Comparison of ENCODE assay signal across 1 cellular context in the genomic region with DNA sequence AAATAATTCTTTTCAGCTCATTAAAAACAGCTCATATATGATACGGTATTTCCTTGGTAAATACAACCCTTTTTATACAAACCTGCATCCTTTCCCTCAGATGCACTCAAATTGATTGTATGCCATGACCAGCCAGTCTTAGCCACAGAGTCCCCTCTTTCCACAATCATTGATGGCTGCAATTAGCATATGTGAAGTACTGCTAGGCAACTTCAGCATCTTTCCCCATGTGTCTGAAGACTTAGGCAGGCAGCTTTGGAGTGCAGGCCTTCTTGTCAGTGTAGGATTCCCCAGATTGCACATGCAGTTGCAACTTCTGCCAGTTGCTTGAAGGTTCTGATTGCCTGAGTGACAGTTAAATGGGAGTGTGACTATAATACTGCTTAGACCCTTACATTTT.
TF ChIP-seq lines count a peak whose summit lies in the region.

No MANE protein-coding gene starts in this region.

TF ChIP-seq in HepG2, 621 proteins besides CTCF, POLR2A, EP300 and RAD21:
- TF ChIP-seq ZNF441 (CRISPR knock-in tag; IDR thresholded peaks at IDR 0.05; ENCODE audit: borderline replicate concordance) (no peak), POLR2AphosphoS2 (IDR thresholded peaks at IDR 0.05; ENCODE audit: low read depth, low read length) (no peak), ZNF616 (CRISPR knock-in tag; IDR thresholded peaks at IDR 0.05; ENCODE audit: low read depth) (no peak), CHD4 (IDR thresholded peaks at IDR 0.05; ENCODE audit: borderline replicate concordance, low read length) (no peak), ZNF761 (CRISPR knock-in tag; conservative IDR thresholded peaks at IDR 0.05) (no peak)
- TF ChIP-seq, protein P1, sequence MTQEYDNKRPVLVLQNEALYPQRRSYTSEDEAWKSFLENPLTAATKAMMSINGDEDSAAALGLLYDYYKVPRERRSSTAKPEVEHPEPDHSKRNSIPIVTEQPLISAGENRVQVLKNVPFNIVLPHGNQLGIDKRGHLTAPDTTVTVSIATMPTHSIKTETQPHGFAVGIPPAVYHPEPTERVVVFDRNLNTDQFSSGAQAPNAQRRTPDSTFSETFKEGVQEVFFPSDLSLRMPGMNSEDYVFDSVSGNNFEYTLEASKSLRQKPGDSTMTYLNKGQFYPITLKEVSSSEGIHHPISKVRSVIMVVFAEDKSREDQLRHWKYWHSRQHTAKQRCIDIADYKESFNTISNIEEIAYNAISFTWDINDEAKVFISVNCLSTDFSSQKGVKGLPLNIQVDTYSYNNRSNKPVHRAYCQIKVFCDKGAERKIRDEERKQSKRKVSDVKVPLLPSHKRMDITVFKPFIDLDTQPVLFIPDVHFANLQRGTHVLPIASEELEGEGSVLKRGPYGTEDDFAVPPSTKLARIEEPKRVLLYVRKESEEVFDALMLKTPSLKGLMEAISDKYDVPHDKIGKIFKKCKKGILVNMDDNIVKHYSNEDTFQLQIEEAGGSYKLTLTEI (CRISPR knock-in tag; conservative IDR thresholded peaks at IDR 0.05), result no peak
- TF ChIP-seq, protein P2, sequence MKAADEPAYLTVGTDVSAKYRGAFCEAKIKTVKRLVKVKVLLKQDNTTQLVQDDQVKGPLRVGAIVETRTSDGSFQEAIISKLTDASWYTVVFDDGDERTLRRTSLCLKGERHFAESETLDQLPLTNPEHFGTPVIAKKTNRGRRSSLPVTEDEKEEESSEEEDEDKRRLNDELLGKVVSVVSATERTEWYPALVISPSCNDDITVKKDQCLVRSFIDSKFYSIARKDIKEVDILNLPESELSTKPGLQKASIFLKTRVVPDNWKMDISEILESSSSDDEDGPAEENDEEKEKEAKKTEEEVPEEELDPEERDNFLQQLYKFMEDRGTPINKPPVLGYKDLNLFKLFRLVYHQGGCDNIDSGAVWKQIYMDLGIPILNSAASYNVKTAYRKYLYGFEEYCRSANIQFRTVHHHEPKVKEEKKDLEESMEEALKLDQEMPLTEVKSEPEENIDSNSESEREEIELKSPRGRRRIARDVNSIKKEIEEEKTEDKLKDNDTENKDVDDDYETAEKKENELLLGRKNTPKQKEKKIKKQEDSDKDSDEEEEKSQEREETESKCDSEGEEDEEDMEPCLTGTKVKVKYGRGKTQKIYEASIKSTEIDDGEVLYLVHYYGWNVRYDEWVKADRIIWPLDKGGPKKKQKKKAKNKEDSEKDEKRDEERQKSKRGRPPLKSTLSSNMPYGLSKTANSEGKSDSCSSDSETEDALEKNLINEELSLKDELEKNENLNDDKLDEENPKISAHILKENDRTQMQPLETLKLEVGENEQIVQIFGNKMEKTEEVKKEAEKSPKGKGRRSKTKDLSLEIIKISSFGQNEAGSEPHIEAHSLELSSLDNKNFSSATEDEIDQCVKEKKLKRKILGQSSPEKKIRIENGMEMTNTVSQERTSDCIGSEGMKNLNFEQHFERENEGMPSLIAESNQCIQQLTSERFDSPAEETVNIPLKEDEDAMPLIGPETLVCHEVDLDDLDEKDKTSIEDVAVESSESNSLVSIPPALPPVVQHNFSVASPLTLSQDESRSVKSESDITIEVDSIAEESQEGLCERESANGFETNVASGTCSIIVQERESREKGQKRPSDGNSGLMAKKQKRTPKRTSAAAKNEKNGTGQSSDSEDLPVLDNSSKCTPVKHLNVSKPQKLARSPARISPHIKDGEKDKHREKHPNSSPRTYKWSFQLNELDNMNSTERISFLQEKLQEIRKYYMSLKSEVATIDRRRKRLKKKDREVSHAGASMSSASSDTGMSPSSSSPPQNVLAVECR (CRISPR knock-in tag; IDR thresholded peaks at IDR 0.05; ENCODE audit: borderline replicate concordance), result no peak
